ENCODE assay signal across 18 cellular contexts in genomic region chr1:198491028-198491427, GRCh38. TPM values are rescaled to one million over a fixed set of nuclear protein-coding genes. Genes with fewer than 3 reads are reported as not detected.
A peak's percentile ranks its signal among the peaks of the same experiment; 100 is the strongest.
DNase-seq lines count a peak whose midpoint lies in the region; ATAC-seq, FAIRE-seq and TF ChIP-seq lines count a peak whose summit lies in the region.
"Had no signal": no experiment of that assay in that cellular context is flagged by ENCODE, and none has a peak within 500 bp of the region (broad histone marks: within the 10 kb centered on the region; RNA-seq: fewer than 3 reads in every experiment).

No MANE protein-coding gene starts in this region.

- H3K36me3 Mint-ChIP-seq in MCF 10A (ENCODE audit: insufficient read depth, unreplicated experiment) = no peaks in the 10 kb centered on the region

- CTCF ChIA-PET in MCF 10A (lab: Yijun Ruan, JAX) = interaction anchor here (0.9 to 1.2 kb wide), 3 partner anchors 195 to 971 kb away, joined by 3 to 5 read pairs (median 3); no protein-coding TSS in a partner anchor
- CTCF ChIA-PET in K562 (lab: Yijun Ruan, JAX; ENCODE audit: low intra/inter-chr PET ratio) = no interaction called here

- H3K4me2 ChIP-seq in K562 (ENCODE audit: insufficient read depth, low read length) = no peak overlapping the region

- no peak for ATAC-seq in K562
- no peak for ATAC-seq in HG02763 (IDR thresholded peaks at IDR 0.05; ENCODE audit: unreplicated experiment)
- ATAC-seq: HCT116 had no signal

- H3K36me3 ChIP-seq in breast epithelium = no peaks in the 10 kb centered on the region
- no peaks in the 10 kb centered on the region for H3K36me3 ChIP-seq in K562 (ENCODE audit: control insufficient read depth, insufficient read depth, low read length)
- H3K36me3 ChIP-seq in mesodermal cell (ENCODE audit: control insufficient read depth, insufficient read depth, low read length) = no peaks in the 10 kb centered on the region

- H4K20me1 ChIP-seq in K562 (replicated peaks; ENCODE audit: control insufficient read depth, insufficient read depth, low read length) = no peaks in the 10 kb centered on the region

- H3K27ac ChIP-seq in breast epithelium (peak overlapping the region; percentile 0 to 49), K562 (ENCODE audit: extremely low read depth, low read depth, low read length) (no peak overlapping the region), mesodermal cell (ENCODE audit: low read depth, low read length, severe bottlenecking) (peak overlapping the region; percentile 58)
- H3K27ac ChIP-seq: C4-2B had no signal

- TF ChIP-seq EP300 in K562 (IDR thresholded peaks at IDR 0.05; ENCODE audit: low read length) = no peak

- H3K9me1 ChIP-seq in K562 (ENCODE audit: control insufficient read depth, insufficient read depth, low read length) = no peaks in the 10 kb centered on the region

- H3K4me3 Mint-ChIP-seq in MCF 10A (ENCODE audit: unreplicated experiment) = no peak overlapping the region

- 25% methylated on average over 6 of the region's 6 CpGs for WGBS in K562 (ENCODE audit: insufficient coverage, low coverage, missing lambda C conversion rate)
- WGBS in mesodermal cell (ENCODE audit: insufficient coverage in 2 of 2), 2 experiments = 86% methylated on average over 4 of the region's 6 CpGs

- H2AFZ ChIP-seq in K562 (ENCODE audit: low read depth, low read length) = 0 out of 2 replicates have a peak overlapping the region, but pooled peaks have one; percentile 17

- H3K4me3 ChIP-seq in breast epithelium (no peak overlapping the region), K562 (no peak overlapping the region), mesodermal cell (ENCODE audit: extremely low read depth, insufficient read depth, low read length, poor library complexity, severe bottlenecking) (no peak overlapping the region)

- no peak overlapping the region for H3K9ac ChIP-seq in K562 (ENCODE audit: insufficient read depth in 1 of 2, low read depth in 2 of 2, low read length in 2 of 2)

- no peaks in the 10 kb centered on the region for H3K79me2 ChIP-seq in K562 (ENCODE audit: control insufficient read depth, insufficient read depth, low read length)

- H3K27me3 ChIP-seq in breast epithelium (no peaks in the 10 kb centered on the region), K562 (ENCODE audit: control insufficient read depth in 2 of 2, insufficient read depth in 2 of 2, low read length in 2 of 2) (no peaks in the 10 kb centered on the region)

- in situ Hi-C loops in K562 (cut with MboI) = no loop called here

- intact Hi-C loops in breast epithelium (cut with DNase I; ENCODE audit: low total_unique reads) (no loop called here), MCF 10A (cut with micrococcal nuclease) (no loop called here), K562 (cut with micrococcal nuclease) (no loop called here)

- no peaks in the 10 kb centered on the region for H3K27me3 Mint-ChIP-seq in MCF 10A (ENCODE audit: insufficient read depth, unreplicated experiment)

- POLR2A ChIA-PET in MCF 10A (lab: Yijun Ruan, JAX) = interaction anchor here (0.7 kb wide), 1 partner anchor 1543 kb away, joined by 3 read pairs; no protein-coding TSS in a partner anchor
- POLR2A ChIA-PET in K562 (lab: Yijun Ruan, JAX) = interaction anchor here (0.6 to 0.7 kb wide), 2 partner anchors 10 to 1135 kb away, joined by 3 to 4 read pairs; no protein-coding TSS in a partner anchor

- no peak for TF ChIP-seq CTCF in breast epithelium (IDR thresholded peaks at IDR 0.05)
- TF ChIP-seq CTCF in MCF 10A (IDR thresholded peaks at IDR 0.05; ENCODE audit: unreplicated experiment) = no peak
- no peak for TF ChIP-seq CTCF in K562 (IDR thresholded peaks at IDR 0.05 in 2 of 3, conservative IDR thresholded peaks at IDR 0.05 in 1 of 3; ENCODE audit: insufficient read depth in 2 of 3, low read depth in 1 of 3, low read length in 3 of 3)
- TF ChIP-seq CTCF in D721Med (IDR thresholded peaks at IDR 0.05; ENCODE audit: insufficient read depth, missing control alignments) = no peak

- H3K27ac Mint-ChIP-seq in MCF 10A (ENCODE audit: low read depth, unreplicated experiment) = no peak overlapping the region

- no peak for TF ChIP-seq RAD21 in K562 (CRISPR knock-in tag; conservative IDR thresholded peaks at IDR 0.05 in 1 of 2, IDR thresholded peaks at IDR 0.05 in 1 of 2)

- H3K4me1 Mint-ChIP-seq in MCF 10A (ENCODE audit: insufficient read depth, unreplicated experiment) = peaks cover 23% of the 10 kb centered on the region

- H3K9me3 Mint-ChIP-seq in MCF 10A (ENCODE audit: unreplicated experiment) = no peaks in the 10 kb centered on the region

- H3K4me1 ChIP-seq in breast epithelium = no peaks in the 10 kb centered on the region
- H3K4me1 ChIP-seq in K562 (replicated peaks in 1 of 2; ENCODE audit: control insufficient read depth in 2 of 2, insufficient read depth in 2 of 2, low read length in 2 of 2) = peaks cover 0 to 6% of the 10 kb centered on the region in 2 experiments; a peak in 1 of 5 replicates
- peaks cover 6% of the 10 kb centered on the region for H3K4me1 ChIP-seq in mesodermal cell (ENCODE audit: control insufficient read depth, insufficient read depth, low read length, poor library complexity, severe bottlenecking)

- BruUV-seq in MCF 10A (replicated peaks; lab: Mats Ljungman, UMichigan) (no TSS peak), K562 (replicated peaks; lab: Mats Ljungman, UMichigan) (no TSS peak)

- DNase-seq in breast epithelium (ENCODE audit: low spot score in 2 of 2) = no peak
- DNase-seq in MCF 10A (ENCODE audit: unreplicated experiment) = no peak
- DNase-seq in K562 (ENCODE audit: extremely low read depth in 1 of 4, low spot score in 3 of 4) = no peak
- DNase-seq in SIG-M5 treated with dmso at 0.1 percent for 504 hours (lab: John Stamatoyannopoulos, UW; ENCODE audit: unreplicated experiment) = no peak
- DNase-seq in stimulated activated CD4-positive, alpha-beta T cell treated with anti-CD3 and anti-CD28 coated beads, Interleukin-4, amount 100 ng/mL, for 24 hours = no peak
- DNase-seq in D721Med (ENCODE audit: insufficient read length, low spot score) = no peak
- DNase-seq: COR-L47, KBM-7, NCI-H1092 treated with DMSO at 0.1 percent for 48 hours, NCI-H1694 treated with DMSO at 0.1 percent for 48 hours, NCI-H510A treated with DMSO at 0.1 percent for 48 hours, SHP77 had no signal

- TF ChIP-seq POLR2A in breast epithelium (IDR thresholded peaks at IDR 0.05) (no peak), K562 (conservative IDR thresholded peaks at IDR 0.05) (no peak)

- FAIRE-seq in K562 (lab: Jason Lieb, UNC) (no peak), D721Med (lab: Jason Lieb, UNC) (no peak)
- FAIRE-seq: HTR-8/SVneo, RCC 7860 had no signal

- no peaks in the 10 kb centered on the region for H3K9me3 ChIP-seq in breast epithelium
- H3K9me3 ChIP-seq in K562 (replicated peaks; ENCODE audit: control insufficient read depth, insufficient read depth, low read depth, low read length) = no peaks in the 10 kb centered on the region
- H3K9me3 ChIP-seq in mesodermal cell (ENCODE audit: control insufficient read depth, low read length) = no peaks in the 10 kb centered on the region

TF ChIP-seq in K562, 482 proteins besides CTCF, POLR2A, EP300 and RAD21:
- TF ChIP-seq ZNF24 (IDR thresholded peaks at IDR 0.05) (no peak), ATF4 (CRISPR knock-in tag; IDR thresholded peaks at IDR 0.05) (no peak), BACH1 (tag; IDR thresholded peaks at IDR 0.05) (no peak), E2F1 (CRISPR knock-in tag; IDR thresholded peaks at IDR 0.05) (no peak), CBX1 (IDR thresholded peaks at IDR 0.05; ENCODE audit: low read depth) (no peak), ZNF507 (tag; conservative IDR thresholded peaks at IDR 0.05) (no peak), ERF (CRISPR knock-in tag; IDR thresholded peaks at IDR 0.05) (no peak), OTX1 (CRISPR knock-in tag; IDR thresholded peaks at IDR 0.05) (no peak), ZNF780A (CRISPR knock-in tag; IDR thresholded peaks at IDR 0.05) (no peak), SRF (CRISPR knock-in tag; IDR thresholded peaks at IDR 0.05) (no peak)

RNA-seq across cellular contexts. Expression of gene ATP6V1G3, which starts 49.5 kb away (rescaled TPM):
- total RNA-seq in breast epithelium (not detected), MCF 10A (2022) (not detected in 2 replicates), K562 (2014; rRNA removed) (not detected in 2 replicates), K562 (2014; rRNA removed; fragmentation: Illumina TruSeq; extraction: Trizol) (not detected in 2 replicates), K562 (2015; rRNA removed; fragmentation: Illumina TruSeq; extraction: Trizol) (not detected in 2 replicates), K562 (2021) (not detected in 2 replicates)
- total RNA-seq in K562 (2011; cell fraction: chromatin; rRNA removed; ENCODE audit: low replicate concordance) = not detected in 2 replicates
- not detected in 2 replicates for total RNA-seq in K562 (2011; cell fraction: nucleolus; rRNA removed)
- not detected in 2 replicates for total RNA-seq in K562 (2011; cell fraction: nucleoplasm; rRNA removed)
- polyA plus RNA-seq in K562 (2011; rRNA removed) (not detected in 2 replicates), K562 (2014; fragmentation: Illumina TruSeq; extraction: Trizol) (not detected in 2 replicates), K562 (2014; fragmentation: Nextera tagmentation; extraction: Ambion mirVana) (under 1 TPM in 1 of 2 experiments, not detected in 1; 0.32 TPM), K562 (2014; rRNA removed) (not detected in 2 replicates)
- polyA plus RNA-seq in K562 (2011; cell fraction: cytosol; rRNA removed) = not detected in 2 replicates
- polyA plus RNA-seq in K562 (2011; cell fraction: nucleus; rRNA removed) = not detected in 2 replicates
- polyA plus RNA-seq in K562 (2012) = not detected in 2 replicates
- not detected in 2 replicates for polyA minus RNA-seq in K562 (2011; rRNA and poly(A)+ RNA removed)
- polyA minus RNA-seq in K562 (2011; cell fraction: cytosol; rRNA and poly(A)+ RNA removed) = not detected in 2 replicates
- polyA minus RNA-seq in K562 (2011; cell fraction: nucleus; rRNA and poly(A)+ RNA removed) = not detected in 2 replicates
- polyA plus RNA-seq in mesodermal cell (2013, experiment 1 of 2) = not detected
- polyA plus RNA-seq in mesodermal cell (2013, experiment 2 of 2) = not detected
